16 cellular contexts compared by ENCODE assay signal in genomic region chr9:115413766-115414382, GRCh38.
"Had no signal": no experiment of that assay in that cellular context is flagged by ENCODE, and none has a peak within 500 bp of the region (broad histone marks: within the 10 kb centered on the region; RNA-seq: fewer than 3 reads in every experiment).

No MANE protein-coding gene starts in this region.

- H3K27ac ChIP-seq: breast epithelium, epithelial cell of prostate, gastroesophageal sphincter, parathyroid adenoma, transverse colon, vagina had no signal

- ATAC-seq: activated CD4-positive, alpha-beta T cell treated with anti-CD3 and anti-CD28 coated beads for 36 hours; activated T-cell treated with anti-CD3 and anti-CD28 coated beads, Interleukin-2, amount 50 U/mL, for 72 hours; gastroesophageal sphincter; left lobe of liver had no signal

- H3K4me1 ChIP-seq: breast epithelium, gastroesophageal sphincter, parathyroid adenoma, vagina had no signal

- H3K27me3 ChIP-seq: breast epithelium, gastroesophageal sphincter, transverse colon, vagina had no signal

- DNase-seq: activated CD4-positive, alpha-beta memory T cell treated with anti-CD3 and anti-CD28 coated beads, Interleukin-2, amount 10 ng/mL, durations not matched to agents 7 days and 5 days; activated CD4-positive, alpha-beta T cell treated with anti-CD3 and anti-CD28 coated beads for 36 hours; activated naive CD8-positive, alpha-beta T cell treated with anti-CD3 and anti-CD28 coated beads, Interleukin-2, amount 10 ng/mL, durations not matched to agents 7 days and 5 days; activated T-cell treated with anti-CD3 and anti-CD28 coated beads, Interleukin-2, amount 50 U/mL, for 72 hours; aorta; naive B cell; stimulated activated CD4-positive, alpha-beta T cell treated with anti-CD3 and anti-CD28 coated beads, Interleukin-2, amount 100 ng/mL, for 48 hours; T-helper 1 cell; T1000; transverse colon had no signal

- H3K9me3 ChIP-seq: breast epithelium, gastroesophageal sphincter, transverse colon, vagina had no signal

- H3K9ac ChIP-seq: parathyroid adenoma had no signal

- H2AFZ ChIP-seq: parathyroid adenoma had no signal

- H3K79me2 ChIP-seq: parathyroid adenoma had no signal

- H3K36me3 ChIP-seq: breast epithelium, gastroesophageal sphincter, transverse colon, vagina had no signal

- H3K4me3 ChIP-seq: breast epithelium, gastroesophageal sphincter, transverse colon, vagina had no signal
